1 cellular context compared by ENCODE assay signal in the genomic region with DNA sequence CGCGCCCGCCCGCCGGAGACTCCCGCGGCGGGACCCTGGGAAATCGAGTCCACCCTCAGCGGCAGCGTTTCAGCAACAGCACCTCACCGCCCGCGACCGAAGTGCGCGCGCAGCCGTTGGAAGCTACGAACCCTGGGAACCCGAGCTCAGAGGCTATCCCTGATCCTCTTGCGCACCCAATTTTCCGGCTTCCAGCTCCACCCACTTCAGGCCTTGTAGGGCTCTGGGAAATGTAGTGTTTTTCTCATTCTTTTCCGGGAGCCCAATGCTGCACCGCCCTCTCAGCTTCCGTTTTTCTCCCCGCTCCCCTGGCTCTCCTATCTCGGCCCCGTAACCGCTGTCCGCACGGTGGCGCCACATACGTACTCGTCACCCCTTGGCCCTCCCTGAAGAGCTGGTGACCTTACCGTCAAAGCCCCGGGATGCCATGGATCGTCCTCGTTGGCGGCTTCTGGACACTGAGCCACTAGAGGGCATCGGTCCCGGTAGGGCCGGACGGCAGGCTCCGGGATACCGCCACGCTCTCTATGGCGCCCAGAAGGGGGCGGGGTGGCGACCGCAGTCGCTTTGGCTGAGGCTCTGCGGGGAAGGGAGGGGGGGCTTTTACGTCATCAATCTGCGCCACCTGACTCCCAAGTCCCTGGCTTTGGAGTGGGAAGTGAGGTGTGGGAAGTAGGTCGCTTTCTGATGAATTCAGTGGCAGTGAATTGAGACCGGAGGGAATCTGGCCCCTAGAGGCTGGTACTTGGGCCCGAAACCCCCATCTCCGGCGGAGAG.
TF ChIP-seq lines count a peak whose summit lies in the region.

Gene ODR4 (plus strand): TSS at position 687 of the 777 bp plus-strand sequence. CDS start 3,948 bp downstream, outside the sequence.
Gene TPR (minus strand): TSS at position 102 of the 777 bp plus-strand sequence. CDS start 225 bp downstream, outside the sequence.

TF ChIP-seq in GM12878, 131 proteins besides CTCF, POLR2A, EP300 and RAD21 (continued from another document and continues in another):
- TF ChIP-seq, protein P1, sequence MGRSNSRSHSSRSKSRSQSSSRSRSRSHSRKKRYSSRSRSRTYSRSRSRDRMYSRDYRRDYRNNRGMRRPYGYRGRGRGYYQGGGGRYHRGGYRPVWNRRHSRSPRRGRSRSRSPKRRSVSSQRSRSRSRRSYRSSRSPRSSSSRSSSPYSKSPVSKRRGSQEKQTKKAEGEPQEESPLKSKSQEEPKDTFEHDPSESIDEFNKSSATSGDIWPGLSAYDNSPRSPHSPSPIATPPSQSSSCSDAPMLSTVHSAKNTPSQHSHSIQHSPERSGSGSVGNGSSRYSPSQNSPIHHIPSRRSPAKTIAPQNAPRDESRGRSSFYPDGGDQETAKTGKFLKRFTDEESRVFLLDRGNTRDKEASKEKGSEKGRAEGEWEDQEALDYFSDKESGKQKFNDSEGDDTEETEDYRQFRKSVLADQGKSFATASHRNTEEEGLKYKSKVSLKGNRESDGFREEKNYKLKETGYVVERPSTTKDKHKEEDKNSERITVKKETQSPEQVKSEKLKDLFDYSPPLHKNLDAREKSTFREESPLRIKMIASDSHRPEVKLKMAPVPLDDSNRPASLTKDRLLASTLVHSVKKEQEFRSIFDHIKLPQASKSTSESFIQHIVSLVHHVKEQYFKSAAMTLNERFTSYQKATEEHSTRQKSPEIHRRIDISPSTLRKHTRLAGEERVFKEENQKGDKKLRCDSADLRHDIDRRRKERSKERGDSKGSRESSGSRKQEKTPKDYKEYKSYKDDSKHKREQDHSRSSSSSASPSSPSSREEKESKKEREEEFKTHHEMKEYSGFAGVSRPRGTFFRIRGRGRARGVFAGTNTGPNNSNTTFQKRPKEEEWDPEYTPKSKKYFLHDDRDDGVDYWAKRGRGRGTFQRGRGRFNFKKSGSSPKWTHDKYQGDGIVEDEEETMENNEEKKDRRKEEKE (IDR thresholded peaks at IDR 0.05): no peak
- TF ChIP-seq, protein P2, sequence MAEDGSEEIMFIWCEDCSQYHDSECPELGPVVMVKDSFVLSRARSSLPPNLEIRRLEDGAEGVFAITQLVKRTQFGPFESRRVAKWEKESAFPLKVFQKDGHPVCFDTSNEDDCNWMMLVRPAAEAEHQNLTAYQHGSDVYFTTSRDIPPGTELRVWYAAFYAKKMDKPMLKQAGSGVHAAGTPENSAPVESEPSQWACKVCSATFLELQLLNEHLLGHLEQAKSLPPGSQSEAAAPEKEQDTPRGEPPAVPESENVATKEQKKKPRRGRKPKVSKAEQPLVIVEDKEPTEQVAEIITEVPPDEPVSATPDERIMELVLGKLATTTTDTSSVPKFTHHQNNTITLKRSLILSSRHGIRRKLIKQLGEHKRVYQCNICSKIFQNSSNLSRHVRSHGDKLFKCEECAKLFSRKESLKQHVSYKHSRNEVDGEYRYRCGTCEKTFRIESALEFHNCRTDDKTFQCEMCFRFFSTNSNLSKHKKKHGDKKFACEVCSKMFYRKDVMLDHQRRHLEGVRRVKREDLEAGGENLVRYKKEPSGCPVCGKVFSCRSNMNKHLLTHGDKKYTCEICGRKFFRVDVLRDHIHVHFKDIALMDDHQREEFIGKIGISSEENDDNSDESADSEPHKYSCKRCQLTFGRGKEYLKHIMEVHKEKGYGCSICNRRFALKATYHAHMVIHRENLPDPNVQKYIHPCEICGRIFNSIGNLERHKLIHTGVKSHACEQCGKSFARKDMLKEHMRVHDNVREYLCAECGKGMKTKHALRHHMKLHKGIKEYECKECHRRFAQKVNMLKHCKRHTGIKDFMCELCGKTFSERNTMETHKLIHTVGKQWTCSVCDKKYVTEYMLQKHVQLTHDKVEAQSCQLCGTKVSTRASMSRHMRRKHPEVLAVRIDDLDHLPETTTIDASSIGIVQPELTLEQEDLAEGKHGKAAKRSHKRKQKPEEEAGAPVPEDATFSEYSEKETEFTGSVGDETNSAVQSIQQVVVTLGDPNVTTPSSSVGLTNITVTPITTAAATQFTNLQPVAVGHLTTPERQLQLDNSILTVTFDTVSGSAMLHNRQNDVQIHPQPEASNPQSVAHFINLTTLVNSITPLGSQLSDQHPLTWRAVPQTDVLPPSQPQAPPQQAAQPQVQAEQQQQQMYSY (CRISPR knock-in tag; IDR thresholded peaks at IDR 0.05): no peak
- TF ChIP-seq POLR2AphosphoS5 (IDR thresholded peaks at IDR 0.05; ENCODE audit: low read length) (peak; percentile 45; the same call in 1 of the 2 replicates), E4F1 (IDR thresholded peaks at IDR 0.05; ENCODE audit: borderline replicate concordance, partially characterized antibody) (no peak), FOS (IDR thresholded peaks at IDR 0.05; ENCODE audit: borderline replicate concordance, extremely low read depth, insufficient read length) (no peak), RFX5 (IDR thresholded peaks at IDR 0.05; ENCODE audit: low read depth, low read length) (0 out of 2 replicates have a peak, but pooled peaks have one; percentile 6), STAT3 (IDR thresholded peaks at IDR 0.05; ENCODE audit: low read depth, low read length) (no peak), NR2F1 (conservative IDR thresholded peaks at IDR 0.05) (peak; percentile 95), ZNF207 (IDR thresholded peaks at IDR 0.05; ENCODE audit: borderline replicate concordance) (peak; percentile 88; the same call in 1 of the 2 replicates), ZBTB40 (IDR thresholded peaks at IDR 0.05; ENCODE audit: borderline replicate concordance) (peak; percentile 70; the same call in 1 of the 2 replicates), FOXK2 (IDR thresholded peaks at IDR 0.05) (no peak), ZBTB4 (CRISPR knock-in tag; IDR thresholded peaks at IDR 0.05) (no peak), RB1 (IDR thresholded peaks at IDR 0.05; ENCODE audit: borderline replicate concordance) (peak; percentile 87; the same call in 1 of the 2 replicates), RUNX3 (IDR thresholded peaks at IDR 0.05; ENCODE audit: low read length) (peak; percentile 94), CREM (IDR thresholded peaks at IDR 0.05; ENCODE audit: low read depth) (peak; percentile 99), TCF12 (IDR thresholded peaks at IDR 0.05; ENCODE audit: low read depth, low read length) (peak; percentile 18; the same call in 1 of the 2 replicates), DPF2 (IDR thresholded peaks at IDR 0.05) (peak; percentile 80), ZSCAN29 (IDR thresholded peaks at IDR 0.05) (no peak), SKIL (IDR thresholded peaks at IDR 0.05; ENCODE audit: low read depth, poor library complexity, severe bottlenecking) (peak; percentile 67), EZH2 (IDR thresholded peaks at IDR 0.05; ENCODE audit: borderline replicate concordance, control insufficient read depth, low read depth, low read length) (no peak), SMARCA5 (IDR thresholded peaks at IDR 0.05) (peak; percentile 78; the same call in 1 of the 2 replicates), KLF5 (IDR thresholded peaks at IDR 0.05; ENCODE audit: partially characterized antibody) (no peak), CHD4 (IDR thresholded peaks at IDR 0.05) (no peak), CBX5 (IDR thresholded peaks at IDR 0.05; ENCODE audit: low read depth) (peak; percentile 77; the same call in 1 of the 2 replicates), TARDBP (IDR thresholded peaks at IDR 0.05; ENCODE audit: borderline replicate concordance) (peak; percentile 60; the same call in 1 of the 2 replicates), TAF1 (IDR thresholded peaks at IDR 0.05; ENCODE audit: borderline replicate concordance, low read depth, low read length) (peak; percentile 73; the same call in 1 of the 2 replicates)
- TF ChIP-seq, protein P3, sequence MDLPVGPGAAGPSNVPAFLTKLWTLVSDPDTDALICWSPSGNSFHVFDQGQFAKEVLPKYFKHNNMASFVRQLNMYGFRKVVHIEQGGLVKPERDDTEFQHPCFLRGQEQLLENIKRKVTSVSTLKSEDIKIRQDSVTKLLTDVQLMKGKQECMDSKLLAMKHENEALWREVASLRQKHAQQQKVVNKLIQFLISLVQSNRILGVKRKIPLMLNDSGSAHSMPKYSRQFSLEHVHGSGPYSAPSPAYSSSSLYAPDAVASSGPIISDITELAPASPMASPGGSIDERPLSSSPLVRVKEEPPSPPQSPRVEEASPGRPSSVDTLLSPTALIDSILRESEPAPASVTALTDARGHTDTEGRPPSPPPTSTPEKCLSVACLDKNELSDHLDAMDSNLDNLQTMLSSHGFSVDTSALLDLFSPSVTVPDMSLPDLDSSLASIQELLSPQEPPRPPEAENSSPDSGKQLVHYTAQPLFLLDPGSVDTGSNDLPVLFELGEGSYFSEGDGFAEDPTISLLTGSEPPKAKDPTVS (IDR thresholded peaks at IDR 0.05; ENCODE audit: low read depth, low read length): no peak
- TF ChIP-seq, protein P4, sequence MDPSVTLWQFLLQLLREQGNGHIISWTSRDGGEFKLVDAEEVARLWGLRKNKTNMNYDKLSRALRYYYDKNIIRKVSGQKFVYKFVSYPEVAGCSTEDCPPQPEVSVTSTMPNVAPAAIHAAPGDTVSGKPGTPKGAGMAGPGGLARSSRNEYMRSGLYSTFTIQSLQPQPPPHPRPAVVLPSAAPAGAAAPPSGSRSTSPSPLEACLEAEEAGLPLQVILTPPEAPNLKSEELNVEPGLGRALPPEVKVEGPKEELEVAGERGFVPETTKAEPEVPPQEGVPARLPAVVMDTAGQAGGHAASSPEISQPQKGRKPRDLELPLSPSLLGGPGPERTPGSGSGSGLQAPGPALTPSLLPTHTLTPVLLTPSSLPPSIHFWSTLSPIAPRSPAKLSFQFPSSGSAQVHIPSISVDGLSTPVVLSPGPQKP (IDR thresholded peaks at IDR 0.05; ENCODE audit: low read depth, low read length): peak; percentile 59; the same call in 1 of the 2 replicates
